ENCODE assay signal across 1 cellular context in the genomic region with DNA sequence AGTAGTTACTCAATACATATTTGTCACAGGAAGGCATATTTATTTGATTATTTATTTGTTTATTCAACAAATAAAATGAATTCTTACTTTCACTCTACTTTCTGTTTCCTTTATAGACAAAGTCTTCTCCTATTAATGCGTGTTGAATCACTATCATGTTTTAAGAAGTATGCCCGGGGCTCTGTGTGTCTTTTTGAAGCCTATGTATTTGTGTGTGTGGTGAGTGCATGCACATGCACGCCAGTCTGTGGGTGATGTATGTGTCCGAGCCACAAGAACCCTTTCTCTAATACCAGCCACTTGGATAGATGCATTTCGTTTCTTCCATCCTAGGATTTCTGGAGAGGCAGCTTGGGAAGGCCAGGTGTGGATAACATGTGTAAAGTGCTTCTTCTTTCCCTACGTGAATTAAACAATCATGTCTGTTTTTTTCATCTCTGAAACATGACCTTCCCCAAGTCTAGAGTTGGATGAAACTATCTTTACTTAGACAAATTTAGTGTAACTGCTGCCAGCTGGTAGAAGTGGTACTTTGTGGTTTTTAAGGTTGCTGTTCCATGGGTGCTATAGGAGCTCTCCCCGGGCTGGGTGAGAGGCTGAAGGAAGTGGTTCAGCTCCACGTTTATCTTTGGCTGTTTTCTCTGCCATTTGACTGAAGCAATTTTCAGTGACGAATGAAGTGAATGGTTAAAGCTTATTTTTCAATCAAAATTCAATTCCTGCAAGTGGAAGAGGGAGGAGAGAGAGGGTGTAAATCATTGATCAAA.
TF ChIP-seq lines count a peak whose summit lies in the region.

No MANE protein-coding gene starts in this region.

TF ChIP-seq in GM23338, 12 proteins besides CTCF, POLR2A, EP300 and RAD21 (continued from another document):
- TF ChIP-seq, protein P1, sequence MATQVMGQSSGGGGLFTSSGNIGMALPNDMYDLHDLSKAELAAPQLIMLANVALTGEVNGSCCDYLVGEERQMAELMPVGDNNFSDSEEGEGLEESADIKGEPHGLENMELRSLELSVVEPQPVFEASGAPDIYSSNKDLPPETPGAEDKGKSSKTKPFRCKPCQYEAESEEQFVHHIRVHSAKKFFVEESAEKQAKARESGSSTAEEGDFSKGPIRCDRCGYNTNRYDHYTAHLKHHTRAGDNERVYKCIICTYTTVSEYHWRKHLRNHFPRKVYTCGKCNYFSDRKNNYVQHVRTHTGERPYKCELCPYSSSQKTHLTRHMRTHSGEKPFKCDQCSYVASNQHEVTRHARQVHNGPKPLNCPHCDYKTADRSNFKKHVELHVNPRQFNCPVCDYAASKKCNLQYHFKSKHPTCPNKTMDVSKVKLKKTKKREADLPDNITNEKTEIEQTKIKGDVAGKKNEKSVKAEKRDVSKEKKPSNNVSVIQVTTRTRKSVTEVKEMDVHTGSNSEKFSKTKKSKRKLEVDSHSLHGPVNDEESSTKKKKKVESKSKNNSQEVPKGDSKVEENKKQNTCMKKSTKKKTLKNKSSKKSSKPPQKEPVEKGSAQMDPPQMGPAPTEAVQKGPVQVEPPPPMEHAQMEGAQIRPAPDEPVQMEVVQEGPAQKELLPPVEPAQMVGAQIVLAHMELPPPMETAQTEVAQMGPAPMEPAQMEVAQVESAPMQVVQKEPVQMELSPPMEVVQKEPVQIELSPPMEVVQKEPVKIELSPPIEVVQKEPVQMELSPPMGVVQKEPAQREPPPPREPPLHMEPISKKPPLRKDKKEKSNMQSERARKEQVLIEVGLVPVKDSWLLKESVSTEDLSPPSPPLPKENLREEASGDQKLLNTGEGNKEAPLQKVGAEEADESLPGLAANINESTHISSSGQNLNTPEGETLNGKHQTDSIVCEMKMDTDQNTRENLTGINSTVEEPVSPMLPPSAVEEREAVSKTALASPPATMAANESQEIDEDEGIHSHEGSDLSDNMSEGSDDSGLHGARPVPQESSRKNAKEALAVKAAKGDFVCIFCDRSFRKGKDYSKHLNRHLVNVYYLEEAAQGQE (IDR thresholded peaks at IDR 0.05; ENCODE audit: unreplicated experiment): no peak
- TF ChIP-seq, protein P2, sequence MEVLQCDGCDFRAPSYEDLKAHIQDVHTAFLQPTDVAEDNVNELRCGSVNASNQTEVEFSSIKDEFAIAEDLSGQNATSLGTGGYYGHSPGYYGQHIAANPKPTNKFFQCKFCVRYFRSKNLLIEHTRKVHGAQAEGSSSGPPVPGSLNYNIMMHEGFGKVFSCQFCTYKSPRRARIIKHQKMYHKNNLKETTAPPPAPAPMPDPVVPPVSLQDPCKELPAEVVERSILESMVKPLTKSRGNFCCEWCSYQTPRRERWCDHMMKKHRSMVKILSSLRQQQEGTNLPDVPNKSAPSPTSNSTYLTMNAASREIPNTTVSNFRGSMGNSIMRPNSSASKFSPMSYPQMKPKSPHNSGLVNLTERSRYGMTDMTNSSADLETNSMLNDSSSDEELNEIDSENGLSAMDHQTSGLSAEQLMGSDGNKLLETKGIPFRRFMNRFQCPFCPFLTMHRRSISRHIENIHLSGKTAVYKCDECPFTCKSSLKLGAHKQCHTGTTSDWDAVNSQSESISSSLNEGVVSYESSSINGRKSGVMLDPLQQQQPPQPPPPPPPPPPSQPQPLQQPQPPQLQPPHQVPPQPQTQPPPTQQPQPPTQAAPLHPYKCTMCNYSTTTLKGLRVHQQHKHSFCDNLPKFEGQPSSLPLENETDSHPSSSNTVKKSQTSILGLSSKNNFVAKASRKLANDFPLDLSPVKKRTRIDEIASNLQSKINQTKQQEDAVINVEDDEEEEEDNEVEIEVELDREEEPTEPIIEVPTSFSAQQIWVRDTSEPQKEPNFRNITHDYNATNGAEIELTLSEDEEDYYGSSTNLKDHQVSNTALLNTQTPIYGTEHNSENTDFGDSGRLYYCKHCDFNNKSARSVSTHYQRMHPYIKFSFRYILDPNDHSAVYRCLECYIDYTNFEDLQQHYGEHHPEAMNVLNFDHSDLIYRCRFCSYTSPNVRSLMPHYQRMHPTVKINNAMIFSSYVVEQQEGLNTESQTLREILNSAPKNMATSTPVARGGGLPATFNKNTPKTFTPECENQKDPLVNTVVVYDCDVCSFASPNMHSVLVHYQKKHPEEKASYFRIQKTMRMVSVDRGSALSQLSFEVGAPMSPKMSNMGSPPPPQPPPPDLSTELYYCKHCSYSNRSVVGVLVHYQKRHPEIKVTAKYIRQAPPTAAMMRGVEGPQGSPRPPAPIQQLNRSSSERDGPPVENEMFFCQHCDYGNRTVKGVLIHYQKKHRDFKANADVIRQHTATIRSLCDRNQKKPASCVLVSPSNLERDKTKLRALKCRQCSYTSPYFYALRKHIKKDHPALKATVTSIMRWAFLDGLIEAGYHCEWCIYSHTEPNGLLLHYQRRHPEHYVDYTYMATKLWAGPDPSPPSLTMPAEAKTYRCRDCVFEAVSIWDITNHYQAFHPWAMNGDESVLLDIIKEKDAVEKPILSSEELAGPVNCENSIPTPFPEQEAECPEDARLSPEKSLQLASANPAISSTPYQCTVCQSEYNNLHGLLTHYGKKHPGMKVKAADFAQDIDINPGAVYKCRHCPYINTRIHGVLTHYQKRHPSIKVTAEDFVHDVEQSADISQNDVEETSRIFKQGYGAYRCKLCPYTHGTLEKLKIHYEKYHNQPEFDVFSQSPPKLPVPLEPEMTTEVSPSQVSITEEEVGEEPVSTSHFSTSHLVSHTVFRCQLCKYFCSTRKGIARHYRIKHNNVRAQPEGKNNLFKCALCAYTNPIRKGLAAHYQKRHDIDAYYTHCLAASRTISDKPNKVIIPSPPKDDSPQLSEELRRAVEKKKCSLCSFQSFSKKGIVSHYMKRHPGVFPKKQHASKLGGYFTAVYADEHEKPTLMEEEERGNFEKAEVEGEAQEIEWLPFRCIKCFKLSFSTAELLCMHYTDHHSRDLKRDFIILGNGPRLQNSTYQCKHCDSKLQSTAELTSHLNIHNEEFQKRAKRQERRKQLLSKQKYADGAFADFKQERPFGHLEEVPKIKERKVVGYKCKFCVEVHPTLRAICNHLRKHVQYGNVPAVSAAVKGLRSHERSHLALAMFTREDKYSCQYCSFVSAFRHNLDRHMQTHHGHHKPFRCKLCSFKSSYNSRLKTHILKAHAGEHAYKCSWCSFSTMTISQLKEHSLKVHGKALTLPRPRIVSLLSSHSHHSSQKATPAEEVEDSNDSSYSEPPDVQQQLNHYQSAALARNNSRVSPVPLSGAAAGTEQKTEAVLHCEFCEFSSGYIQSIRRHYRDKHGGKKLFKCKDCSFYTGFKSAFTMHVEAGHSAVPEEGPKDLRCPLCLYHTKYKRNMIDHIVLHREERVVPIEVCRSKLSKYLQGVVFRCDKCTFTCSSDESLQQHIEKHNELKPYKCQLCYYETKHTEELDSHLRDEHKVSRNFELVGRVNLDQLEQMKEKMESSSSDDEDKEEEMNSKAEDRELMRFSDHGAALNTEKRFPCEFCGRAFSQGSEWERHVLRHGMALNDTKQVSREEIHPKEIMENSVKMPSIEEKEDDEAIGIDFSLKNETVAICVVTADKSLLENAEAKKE (CRISPR knock-in tag; IDR thresholded peaks at IDR 0.05): no peak
- no peak for TF ChIP-seq CREB1 (CRISPR knock-in tag; IDR thresholded peaks at IDR 0.05; ENCODE audit: low read depth)
- no peak for TF ChIP-seq ZNF331 (CRISPR knock-in tag; IDR thresholded peaks at IDR 0.05; ENCODE audit: low read depth)
- no peak for TF ChIP-seq EZH2phosphoT487 (IDR thresholded peaks at IDR 0.05; ENCODE audit: unreplicated experiment)
- TF ChIP-seq EZH2 (IDR thresholded peaks at IDR 0.05; ENCODE audit: low read depth, unreplicated experiment): no peak
- no peak for TF ChIP-seq STAT1 (IDR thresholded peaks at IDR 0.05; ENCODE audit: unreplicated experiment)
- no peak for TF ChIP-seq ZNF114 (CRISPR knock-in tag; IDR thresholded peaks at IDR 0.05)
- no peak for TF ChIP-seq POLR2AphosphoS5 (IDR thresholded peaks at IDR 0.05; ENCODE audit: low read depth)
- TF ChIP-seq NANOG (IDR thresholded peaks at IDR 0.05; ENCODE audit: borderline replicate concordance): no peak
